Comparison of ENCODE assay signal across 9 cellular contexts in the genomic region with DNA sequence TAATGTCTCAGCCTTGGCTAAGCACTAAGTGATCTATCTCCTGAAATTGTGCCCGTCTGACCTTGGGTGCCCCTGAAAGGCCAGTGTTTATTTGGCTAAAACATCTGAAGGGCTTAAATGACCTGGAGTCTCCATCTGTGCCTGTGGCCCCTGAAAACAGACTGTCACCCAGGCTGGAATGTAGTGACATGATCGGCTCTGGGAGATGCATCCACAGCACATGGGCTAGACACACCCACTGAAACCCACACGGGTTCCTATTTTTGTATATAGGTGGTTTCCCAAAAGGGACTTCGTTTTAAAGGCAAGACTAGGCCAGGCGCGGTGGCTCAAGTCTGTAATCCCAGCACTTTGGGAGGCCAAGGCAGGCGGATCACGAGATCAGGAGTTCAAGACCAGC. TPM values are rescaled to one million over a fixed set of nuclear protein-coding genes. Genes with fewer than 3 reads are reported as not detected.
DNase-seq lines count a peak whose midpoint lies in the region; ATAC-seq and TF ChIP-seq lines count a peak whose summit lies in the region.
"Had no signal": no experiment of that assay in that cellular context is flagged by ENCODE, and none has a peak within 500 bp of the region (broad histone marks: within the 10 kb centered on the region; RNA-seq: fewer than 3 reads in every experiment).

No MANE protein-coding gene starts in this region.

- CTCF ChIA-PET in CD4-positive, alpha-beta memory T cell (lab: Charles Lee; ENCODE audit: partially characterized antibody): interaction anchor here (1.5 to 4.5 kb wide), 2 partner anchors 24 to 38 kb away, joined by 7 to 18 read pairs; no protein-coding TSS in a partner anchor
- CTCF ChIA-PET in activated CD4-positive, alpha-beta T cell treated with anti-CD3 and anti-CD28 coated beads, Interleukin-2, amount 10 ng/mL, durations not matched to agents 7 days and 5 days (lab: Charles Lee): no interaction called here

- H3K4me3 Mint-ChIP-seq in CD4-positive, alpha-beta memory T cell: peak overlapping the region in 5 of 8 donors; percentile 17 to 65 (median 55)
- no peak overlapping the region for H3K4me3 Mint-ChIP-seq in activated CD4-positive, alpha-beta T cell treated with anti-CD3 and anti-CD28 coated beads, Interleukin-2, amount 10 ng/mL, durations not matched to agents 7 days and 5 days
- no peak overlapping the region for H3K4me3 Mint-ChIP-seq in chondrocyte (ENCODE audit: unreplicated experiment)

- no peak overlapping the region for H3K4me3 ChIP-seq in CD4-positive, alpha-beta memory T cell (ENCODE audit: low read length in 2 of 2)
- H3K4me3 ChIP-seq in muscle layer of duodenum (ENCODE audit: low read depth in 1 of 2, low read length in 2 of 2) (peak overlapping the region in 1 of 2 donors; percentile 5), hepatocyte (no peak overlapping the region)

- POLR2A ChIA-PET in CD4-positive, alpha-beta memory T cell (lab: Charles Lee; ENCODE audit: partially characterized antibody): interaction anchor here (0.6 kb wide), 1 partner anchor 214 kb away, joined by 3 read pairs; no protein-coding TSS in a partner anchor
- POLR2A ChIA-PET in activated CD4-positive, alpha-beta T cell treated with anti-CD3 and anti-CD28 coated beads, Interleukin-2, amount 10 ng/mL, durations not matched to agents 7 days and 5 days (lab: Charles Lee): no interaction called here

- H4K20me1 ChIP-seq in hepatocyte (ENCODE audit: insufficient read depth, poor library complexity, severe bottlenecking): peaks cover 25% of the 10 kb centered on the region

- WGBS in hepatocyte (ENCODE audit: low lambda C conversion rate, missing lambda C conversion rate): 87% methylated on average over 8 of the region's 8 CpGs

- no peaks in the 10 kb centered on the region for H3K27me3 ChIP-seq in CD4-positive, alpha-beta memory T cell (ENCODE audit: insufficient read depth, low read length)
- no peaks in the 10 kb centered on the region for H3K27me3 ChIP-seq in muscle layer of duodenum (ENCODE audit: low read depth, low read length)
- no peaks in the 10 kb centered on the region for H3K27me3 ChIP-seq in hepatocyte

- H3K4me2 ChIP-seq in hepatocyte: no peak overlapping the region

- no peak overlapping the region for H2AFZ ChIP-seq in hepatocyte

- H3K27me3 Mint-ChIP-seq in CD4-positive, alpha-beta memory T cell: peaks cover 2 to 11% of the 10 kb centered on the region in 2 donors
- H3K27me3 Mint-ChIP-seq in activated CD4-positive, alpha-beta T cell treated with anti-CD3 and anti-CD28 coated beads, Interleukin-2, amount 10 ng/mL, durations not matched to agents 7 days and 5 days: peaks cover 1% of the 10 kb centered on the region
- H3K27me3 Mint-ChIP-seq in chondrocyte (ENCODE audit: low read depth): no peaks in the 10 kb centered on the region

- H3K9me2 ChIP-seq in hepatocyte (replicated peaks; ENCODE audit: insufficient read depth): no peaks in the 10 kb centered on the region

- no peaks in the 10 kb centered on the region for H3K36me3 Mint-ChIP-seq in CD4-positive, alpha-beta memory T cell
- H3K36me3 Mint-ChIP-seq in activated CD4-positive, alpha-beta T cell treated with anti-CD3 and anti-CD28 coated beads, Interleukin-2, amount 10 ng/mL, durations not matched to agents 7 days and 5 days (ENCODE audit: low read depth): no peaks in the 10 kb centered on the region
- peaks cover 17% of the 10 kb centered on the region for H3K36me3 Mint-ChIP-seq in chondrocyte (ENCODE audit: low read depth)

- peak overlapping the region in 6 of 7 donors; percentile 34 to 93 (median 90) for H3K27ac Mint-ChIP-seq in CD4-positive, alpha-beta memory T cell
- peak overlapping the region; percentile 91 for H3K27ac Mint-ChIP-seq in activated CD4-positive, alpha-beta T cell treated with anti-CD3 and anti-CD28 coated beads, Interleukin-2, amount 10 ng/mL, durations not matched to agents 7 days and 5 days
- H3K27ac Mint-ChIP-seq in chondrocyte (ENCODE audit: unreplicated experiment): no peak overlapping the region

- no peaks in the 10 kb centered on the region for H3K9me3 ChIP-seq in CD4-positive, alpha-beta memory T cell (ENCODE audit: control insufficient read depth in 1 of 2, low read length in 2 of 2)
- no peaks in the 10 kb centered on the region for H3K9me3 ChIP-seq in muscle layer of duodenum (ENCODE audit: control insufficient read depth in 1 of 2, low read length in 2 of 2)
- no peaks in the 10 kb centered on the region for H3K9me3 ChIP-seq in hepatocyte (ENCODE audit: low read depth)

- H3K36me3 ChIP-seq in CD4-positive, alpha-beta memory T cell (ENCODE audit: insufficient read depth, low read length): no peaks in the 10 kb centered on the region
- H3K36me3 ChIP-seq in muscle layer of duodenum (ENCODE audit: control insufficient read depth in 1 of 2, insufficient read depth in 2 of 2, low read length in 2 of 2) (no peaks in the 10 kb centered on the region), hepatocyte (replicated peaks; ENCODE audit: insufficient read depth, low read depth) (no peaks in the 10 kb centered on the region)

- intact Hi-C loops in CD4-positive, alpha-beta memory T cell (cut with micrococcal nuclease): no loop called here

- peaks cover 86% of the 10 kb centered on the region for H3K79me2 ChIP-seq in hepatocyte

- peaks cover 15 to 33% (median 26%) of the 10 kb centered on the region in 4 donors for H3K4me1 Mint-ChIP-seq in CD4-positive, alpha-beta memory T cell
- peaks cover 43% of the 10 kb centered on the region for H3K4me1 Mint-ChIP-seq in activated CD4-positive, alpha-beta T cell treated with anti-CD3 and anti-CD28 coated beads, Interleukin-2, amount 10 ng/mL, durations not matched to agents 7 days and 5 days
- H3K4me1 Mint-ChIP-seq in chondrocyte (ENCODE audit: low read depth): peaks cover 38% of the 10 kb centered on the region

- TF ChIP-seq CTCF in chondrocyte (IDR thresholded peaks at IDR 0.05) (no peak), hepatocyte (IDR thresholded peaks at IDR 0.05; ENCODE audit: poor library complexity) (no peak)

- H3K4me1 ChIP-seq in CD4-positive, alpha-beta memory T cell (ENCODE audit: insufficient read depth, low read length): peaks cover 27% of the 10 kb centered on the region
- H3K4me1 ChIP-seq in muscle layer of duodenum (ENCODE audit: control insufficient read depth in 1 of 2, insufficient read depth in 2 of 2, low read length in 2 of 2): peaks cover 11 to 65% of the 10 kb centered on the region in 2 donors
- H3K4me1 ChIP-seq in hepatocyte (ENCODE audit: insufficient read depth): peaks cover 5% of the 10 kb centered on the region

- H3K27ac ChIP-seq in CD4-positive, alpha-beta memory T cell (ENCODE audit: low read depth, low read length): no peak overlapping the region
- H3K27ac ChIP-seq in muscle layer of duodenum (ENCODE audit: low read length) (peak overlapping the region; percentile 39), hepatocyte (no peak overlapping the region)

- no peak for DNase-seq in CD4-positive, alpha-beta memory T cell
- no peak for DNase-seq in activated CD4-positive, alpha-beta T cell treated with anti-CD3 and anti-CD28 coated beads, Interleukin-2, amount 10 ng/mL, durations not matched to agents 7 days and 5 days
- DNase-seq in chondrocyte (ENCODE audit: low spot score) (no peak), hepatocyte (ENCODE audit: low spot score) (no peak), NCI-H1694 treated with DMSO at 0.1 percent for 48 hours (lab: John Stamatoyannopoulos, UW) (no peak)

- H3K9me3 Mint-ChIP-seq in CD4-positive, alpha-beta memory T cell: peaks cover 0 to 3% (median 0%) of the 10 kb centered on the region in 8 donors
- H3K9me3 Mint-ChIP-seq in activated CD4-positive, alpha-beta T cell treated with anti-CD3 and anti-CD28 coated beads, Interleukin-2, amount 10 ng/mL, durations not matched to agents 7 days and 5 days: no peaks in the 10 kb centered on the region
- H3K9me3 Mint-ChIP-seq in chondrocyte (ENCODE audit: low read depth): no peaks in the 10 kb centered on the region

- peak; percentile 48 for ATAC-seq in GM21576 (IDR thresholded peaks at IDR 0.05; ENCODE audit: unreplicated experiment)
- no peak for ATAC-seq in HG03439 (IDR thresholded peaks at IDR 0.05; ENCODE audit: unreplicated experiment)

RNA-seq across cellular contexts. Expression of gene CEP295NL, which starts 13.5 kb away (rescaled TPM):
- total RNA-seq in CD4-positive, alpha-beta memory T cell: under 1 TPM in 1 of 2 experiments, not detected in 1; 0.28 TPM
- polyA plus RNA-seq in CD4-positive, alpha-beta memory T cell: not detected
- total RNA-seq in activated CD4-positive, alpha-beta T cell treated with anti-CD3 and anti-CD28 coated beads, Interleukin-2, amount 10 ng/mL, durations not matched to agents 7 days and 5 days: under 1 TPM in 1 of 2 experiments, not detected in 1; 0.10 TPM
- 0.67 to 2.3 TPM (median 1.3 TPM) in 3 replicates for total RNA-seq in chondrocyte
- total RNA-seq in hepatocyte: 0.44 and 0.97 TPM in 2 replicates
- polyA plus RNA-seq in hepatocyte: 0.17 and 0.91 TPM in 2 replicates
- polyA plus RNA-seq: neural cell had no signal

RNA-seq across cellular contexts. Expression of gene TIMP2, which starts 35.7 kb away (rescaled TPM):
- 1 to 10 TPM; 5.9 to 6.0 TPM for total RNA-seq in CD4-positive, alpha-beta memory T cell
- polyA plus RNA-seq in CD4-positive, alpha-beta memory T cell: under 1 TPM in 1 of 2 donors, not detected in 1; 0.22 TPM
- total RNA-seq in activated CD4-positive, alpha-beta T cell treated with anti-CD3 and anti-CD28 coated beads, Interleukin-2, amount 10 ng/mL, durations not matched to agents 7 days and 5 days: 1 to 10 TPM; 2.4 to 2.6 TPM
- total RNA-seq in chondrocyte (429 to 540 TPM (median 535 TPM) in 3 replicates), hepatocyte (54.7 and 63.3 TPM in 2 replicates)
- 20.9 and 23.3 TPM in 2 replicates for polyA plus RNA-seq in hepatocyte

RNA-seq across cellular contexts. Expression of gene USP36, which starts 48.9 kb away (rescaled TPM):
- total RNA-seq in CD4-positive, alpha-beta memory T cell: 100 to 1,000 TPM; 181 to 183 TPM
- 10 to 100 TPM; 35.4 to 55.1 TPM for polyA plus RNA-seq in CD4-positive, alpha-beta memory T cell
- total RNA-seq in activated CD4-positive, alpha-beta T cell treated with anti-CD3 and anti-CD28 coated beads, Interleukin-2, amount 10 ng/mL, durations not matched to agents 7 days and 5 days: 10 to 100 TPM; 79.0 to 92.9 TPM
- total RNA-seq in chondrocyte (45.1 to 51.2 TPM (median 49.6 TPM) in 3 replicates), hepatocyte (17.7 and 20.9 TPM in 2 replicates)
- polyA plus RNA-seq in hepatocyte: 26.2 and 31.6 TPM in 2 replicates

Comparison
In these comparisons a context has a peak if more than half of its experiments do, and no peak if none do; other contexts are left out.
1. H3K4me3 Mint-ChIP-seq: peak in CD4-positive, alpha-beta memory T cell (5 of 8); none in activated CD4-positive, alpha-beta T cell treated with anti-CD3 and anti-CD28 coated beads, Interleukin-2, amount 10 ng/mL, durations not matched to agents 7 days and 5 days (single experiment) and chondrocyte (single experiment).